25 cellular contexts compared by ENCODE assay signal in genomic region chr17:71986886-71987285, GRCh38.
"Had no signal": no experiment of that assay in that cellular context is flagged by ENCODE, and none has a peak within 500 bp of the region (broad histone marks: within the 10 kb centered on the region; RNA-seq: fewer than 3 reads in every experiment).

No MANE protein-coding gene starts in this region.

- H3K9ac ChIP-seq: neural progenitor cell had no signal

- DNase-seq: activated CD4-positive, alpha-beta T cell treated with anti-CD3 and anti-CD28 coated beads for 36 hours; activated CD4-positive, CD25-positive, alpha-beta regulatory T cell; activated CD8-positive, alpha-beta memory T cell treated with anti-CD3 and anti-CD28 coated beads, Interleukin-2, amount 10 ng/mL, durations not matched to agents 7 days and 5 days; activated CD8-positive, alpha-beta T cell treated with anti-CD3 and anti-CD28 coated beads, Interleukin-2, amount 10 ng/mL, durations not matched to agents 7 days and 5 days; activated naive CD4-positive, alpha-beta T cell; activated T-cell treated with anti-CD3 and anti-CD28 coated beads, Interleukin-2, amount 50 U/mL, for 72 hours; body of pancreas; caudate nucleus; cortex of kidney; effector memory CD8-positive, alpha-beta T cell; heart right ventricle; kidney glomerular epithelial cell; left lung; lower lobe of right lung; mesendoderm; natural killer cell; occipital lobe; stimulated activated CD4-positive, alpha-beta T cell treated with anti-CD3 and anti-CD28 coated beads, Interleukin-1b, Interleukin-23, amount 100 ng/mL, for 48 hours; stimulated activated naive CD4-positive, alpha-beta T cell treated with Interleukin-2 at 50 U/mL for 16 hours had no signal

- ATAC-seq: activated CD4-positive, alpha-beta T cell treated with anti-CD3 and anti-CD28 coated beads for 36 hours; activated CD8-positive, alpha-beta memory T cell treated with anti-CD3 and anti-CD28 coated beads, Interleukin-2, amount 10 ng/mL, durations not matched to agents 7 days and 5 days; activated CD8-positive, alpha-beta T cell treated with anti-CD3 and anti-CD28 coated beads, Interleukin-2, amount 10 ng/mL, durations not matched to agents 7 days and 5 days; activated naive CD4-positive, alpha-beta T cell treated with anti-CD3 and anti-CD28 coated beads, Interleukin-2, amount 50 U/mL, for 72 hours; effector memory CD8-positive, alpha-beta T cell; esophagus mucosa; heart right ventricle; left lung; lower lobe of right lung; natural killer cell had no signal

- H3K4me1 ChIP-seq: body of pancreas, heart right ventricle, left lung, lower lobe of right lung, neural progenitor cell, right atrium auricular region had no signal

- H3K4me3 ChIP-seq: body of pancreas, heart right ventricle, left lung, lower lobe of right lung, neural progenitor cell, right atrium auricular region, smooth muscle cell, tibial nerve had no signal

- H3K27ac ChIP-seq: body of pancreas, heart right ventricle, left lung, lower lobe of right lung, neural progenitor cell, right atrium auricular region, tibial nerve had no signal

- H3K36me3 ChIP-seq: heart right ventricle, left lung, lower lobe of right lung, neural progenitor cell, right atrium auricular region, tibial nerve had no signal

- H2AFZ ChIP-seq: neural progenitor cell had no signal

- H3K4me2 ChIP-seq: neural progenitor cell, smooth muscle cell had no signal

- H3K9me3 ChIP-seq: body of pancreas, heart right ventricle, left lung, lower lobe of right lung, right atrium auricular region, tibial nerve had no signal

- H3K27me3 ChIP-seq: body of pancreas, heart right ventricle, left lung, neural progenitor cell, right atrium auricular region, tibial nerve had no signal
